ENCODE assay signal across 22 cellular contexts in genomic region chr3:50262778-50263177, GRCh38. TPM values are rescaled to one million over a fixed set of nuclear protein-coding genes. Genes with fewer than 3 reads are reported as not detected.
DNase-seq lines count a peak whose midpoint lies in the region; ATAC-seq and TF ChIP-seq lines count a peak whose summit lies in the region.
"Had no signal": no experiment of that assay in that cellular context is flagged by ENCODE, and none has a peak within 500 bp of the region (broad histone marks: within the 10 kb centered on the region; RNA-seq: fewer than 3 reads in every experiment).

No MANE protein-coding gene starts in this region.

- H3K4me2 ChIP-seq in trophoblast cell (ENCODE audit: low read length) = no peak overlapping the region

- H3K9me3 ChIP-seq in trophoblast cell (ENCODE audit: insufficient read depth, low read depth, low read length) = no peaks in the 10 kb centered on the region
- H3K9me3 ChIP-seq: colonic mucosa, prostate gland, SK-N-SH, upper lobe of right lung had no signal

- no peak overlapping the region for H3K9ac ChIP-seq in trophoblast cell (ENCODE audit: low read length)
- H3K9ac ChIP-seq: SK-N-SH had no signal

- no CpG with 5 or more reads among the region's 7 CpGs for WGBS in trophoblast cell (ENCODE audit: extremely low coverage, insufficient coverage, insufficient read length)

- peaks cover 38 to 44% of the 10 kb centered on the region in 2 experiments for H3K4me1 ChIP-seq in trophoblast cell (ENCODE audit: control insufficient read depth in 1 of 2, insufficient read depth in 2 of 2, low read length in 2 of 2)

- H3K27me3 Mint-ChIP-seq in HFFc6 (ENCODE audit: insufficient read depth) (peaks cover 8% of the 10 kb centered on the region), endothelial cell (ENCODE audit: unreplicated experiment) (peaks cover 27% of the 10 kb centered on the region)
- H3K27me3 Mint-ChIP-seq: CD8-positive, alpha-beta memory T cell had no signal

- H3K23ac ChIP-seq in trophoblast cell (ENCODE audit: low read length) = no peak overlapping the region

- H3K27ac Mint-ChIP-seq in HFFc6 (peak overlapping the region; percentile 90), endothelial cell (ENCODE audit: unreplicated experiment) (peak overlapping the region; percentile 57)

- H3K27ac ChIP-seq in 22Rv1 = peak overlapping the region; percentile 27
- no peak overlapping the region for H3K27ac ChIP-seq in trophoblast cell (ENCODE audit: low read depth, low read length)
- H3K27ac ChIP-seq: colonic mucosa, upper lobe of right lung had no signal

- H2BK12ac ChIP-seq in trophoblast cell (ENCODE audit: low read length) = peak overlapping the region; percentile 66

- H2BK120ac ChIP-seq in trophoblast cell (ENCODE audit: insufficient read depth, low read length, poor library complexity) = no peak overlapping the region

- H3K4me1 Mint-ChIP-seq in HFFc6 (ENCODE audit: low read depth) (peaks cover 43% of the 10 kb centered on the region), endothelial cell (ENCODE audit: unreplicated experiment) (peaks cover 8% of the 10 kb centered on the region)

- no peak overlapping the region for H3K4me3 ChIP-seq in trophoblast cell (ENCODE audit: low read depth, low read length)
- H3K4me3 ChIP-seq: colonic mucosa, K562, Peyer's patch, prostate gland, upper lobe of right lung had no signal

- H3K79me1 ChIP-seq in trophoblast cell (ENCODE audit: low read length) = peaks cover 43% of the 10 kb centered on the region

- no peak overlapping the region for H2BK5ac ChIP-seq in trophoblast cell (ENCODE audit: low read depth, low read length, poor library complexity)

- no peak for ATAC-seq in HG02623 (IDR thresholded peaks at IDR 0.05; ENCODE audit: unreplicated experiment)
- ATAC-seq: K562, upper lobe of right lung had no signal

- no peak overlapping the region for H3K4ac ChIP-seq in trophoblast cell (ENCODE audit: low read depth, low read length)

- peak overlapping the region; percentile 41 for H4K91ac ChIP-seq in trophoblast cell (ENCODE audit: low read depth, low read length)

- no peak overlapping the region for H2AFZ ChIP-seq in trophoblast cell (ENCODE audit: insufficient read depth, low read length, poor library complexity)

- TF ChIP-seq CTCF in 22Rv1 (IDR thresholded peaks at IDR 0.05) (no peak), HFFc6 (IDR thresholded peaks at IDR 0.05) (no peak), endothelial cell (IDR thresholded peaks at IDR 0.05; ENCODE audit: unreplicated experiment) (no peak)

- H3K4me3 Mint-ChIP-seq in HFFc6 = no peak overlapping the region
- peak overlapping the region; percentile 42 for H3K4me3 Mint-ChIP-seq in endothelial cell (ENCODE audit: unreplicated experiment)
- H3K4me3 Mint-ChIP-seq: CD8-positive, alpha-beta memory T cell had no signal

- no peak overlapping the region for H4K8ac ChIP-seq in trophoblast cell (ENCODE audit: low read depth, low read length)

- peak overlapping the region; percentile 40 for H3K14ac ChIP-seq in trophoblast cell (ENCODE audit: low read length)

- H3K27me3 ChIP-seq in trophoblast cell (ENCODE audit: insufficient read depth, low read length) = no peaks in the 10 kb centered on the region
- H3K27me3 ChIP-seq: colonic mucosa, Peyer's patch, upper lobe of right lung had no signal

- DNase-seq in HFFc6 (no peak), endothelial cell (ENCODE audit: low spot score) (no peak), trophoblast cell (no peak), DMS114 treated with DMSO at 0.1 percent for 48 hours (lab: John Stamatoyannopoulos, UW; ENCODE audit: unreplicated experiment) (no peak), NK-92 (lab: John Stamatoyannopoulos, UW; ENCODE audit: unreplicated experiment) (no peak)
- DNase-seq in stimulated activated naive CD4-positive, alpha-beta T cell (lab: John Stamatoyannopoulos, UW) = no peak
- DNase-seq: activated CD4-positive, CD25-positive, alpha-beta regulatory T cell treated with anti-CD3 and anti-CD28 coated beads, Interleukin-2, amount 50 U/mL, for 72 hours; activated effector memory CD4-positive, alpha-beta T cell treated with Interleukin-2 at 50 U/mL for 16 hours; amniotic stem cell; CD8-positive, alpha-beta memory T cell; colonic mucosa; H7; NCI-H1694 treated with DMSO at 0.1 percent for 48 hours; NCI-H82; Peyer's patch; SK-N-SH; T1000; upper lobe of right lung had no signal

- H3K9me3 Mint-ChIP-seq in HFFc6 (no peaks in the 10 kb centered on the region), endothelial cell (ENCODE audit: unreplicated experiment) (no peaks in the 10 kb centered on the region)
- H3K9me3 Mint-ChIP-seq: CD8-positive, alpha-beta memory T cell had no signal

- H2AK5ac ChIP-seq in trophoblast cell (ENCODE audit: low read length) = peak overlapping the region; percentile 6

- H3K18ac ChIP-seq in trophoblast cell (ENCODE audit: low read length) = peak overlapping the region; percentile 25

- peaks cover 14% of the 10 kb centered on the region for H3K79me2 ChIP-seq in trophoblast cell (ENCODE audit: control insufficient read depth, insufficient read depth, low read length, poor library complexity)

- no peaks in the 10 kb centered on the region for H3K36me3 Mint-ChIP-seq in HFFc6 (ENCODE audit: low read depth)
- H3K36me3 Mint-ChIP-seq in endothelial cell (ENCODE audit: low read depth, unreplicated experiment) = peaks cover 3% of the 10 kb centered on the region

- peaks cover 12 to 13% of the 10 kb centered on the region in 2 experiments for H3K36me3 ChIP-seq in trophoblast cell (ENCODE audit: control insufficient read depth in 1 of 2, insufficient read depth in 2 of 2, low read length in 2 of 2)
- H3K36me3 ChIP-seq: colonic mucosa had no signal

- H4K12ac ChIP-seq in trophoblast cell (ENCODE audit: low read depth, low read length) = no peak overlapping the region

RNA-seq across cellular contexts. Expression of gene SEMA3B, which starts 6.2 kb away (rescaled TPM):
- total RNA-seq in HFFc6 (2021; fragmentation: NEBNext Ultra II Directional; extraction: Animal tissue kit (Norgen Biotek cat#: 25700)) = 10 to 100 TPM; 14.5 to 26.6 (median 24.7) TPM
- 1.7 TPM for total RNA-seq in endothelial cell (ENCODE audit: unreplicated experiment)
- polyA plus RNA-seq in trophoblast cell (2013) = 1.8 and 2.0 TPM in 2 replicates
- polyA plus RNA-seq: CD8-positive, alpha-beta memory T cell had no signal

RNA-seq across cellular contexts. Expression of gene LSMEM2, which starts 16.1 kb away (rescaled TPM):
- total RNA-seq in HFFc6 (2021; fragmentation: NEBNext Ultra II Directional; extraction: Animal tissue kit (Norgen Biotek cat#: 25700)) = under 1 TPM in 2 of 6 experiments, not detected in 4; 0.11 to 0.13 TPM
- 0.18 TPM for total RNA-seq in endothelial cell (ENCODE audit: unreplicated experiment)
- 0.06 and 0.08 TPM in 2 replicates for polyA plus RNA-seq in trophoblast cell (2013)
- total RNA-seq: CD8-positive, alpha-beta memory T cell; colonic mucosa; K562; Peyer's patch; prostate gland; upper lobe of right lung had no signal
- polyA plus RNA-seq: CD8-positive, alpha-beta memory T cell; K562 had no signal

RNA-seq across cellular contexts. Expression of gene GNAI2, which starts 26.8 kb away (rescaled TPM):
- 100 to 1,000 TPM; 532 to 617 (median 582) TPM for total RNA-seq in HFFc6 (2021; fragmentation: NEBNext Ultra II Directional; extraction: Animal tissue kit (Norgen Biotek cat#: 25700))
- total RNA-seq in endothelial cell (ENCODE audit: unreplicated experiment) = 771 TPM
- polyA plus RNA-seq in trophoblast cell (2013) = 191 and 192 TPM in 2 replicates

RNA-seq across cellular contexts. Expression of gene IFRD2, which starts 29.5 kb away (rescaled TPM):
- 100 to 1,000 TPM in 1 of 6 experiments, 10 to 100 TPM in 5; 71.2 to 102 (median 74.6) TPM for total RNA-seq in HFFc6 (2021; fragmentation: NEBNext Ultra II Directional; extraction: Animal tissue kit (Norgen Biotek cat#: 25700))
- total RNA-seq in endothelial cell (ENCODE audit: unreplicated experiment) = 43.2 TPM
- polyA plus RNA-seq in trophoblast cell (2013) = 36.9 and 37.3 TPM in 2 replicates

RNA-seq across cellular contexts. Expression of gene HYAL3, which starts 36.4 kb away (rescaled TPM):
- 1 to 10 TPM; 4.7 to 8.3 (median 5.8) TPM for total RNA-seq in HFFc6 (2021; fragmentation: NEBNext Ultra II Directional; extraction: Animal tissue kit (Norgen Biotek cat#: 25700))
- 12.7 TPM for total RNA-seq in endothelial cell (ENCODE audit: unreplicated experiment)
- 10.8 and 11.2 TPM in 2 replicates for polyA plus RNA-seq in trophoblast cell (2013)
